9 cellular contexts compared by ENCODE assay signal in the genomic region with DNA sequence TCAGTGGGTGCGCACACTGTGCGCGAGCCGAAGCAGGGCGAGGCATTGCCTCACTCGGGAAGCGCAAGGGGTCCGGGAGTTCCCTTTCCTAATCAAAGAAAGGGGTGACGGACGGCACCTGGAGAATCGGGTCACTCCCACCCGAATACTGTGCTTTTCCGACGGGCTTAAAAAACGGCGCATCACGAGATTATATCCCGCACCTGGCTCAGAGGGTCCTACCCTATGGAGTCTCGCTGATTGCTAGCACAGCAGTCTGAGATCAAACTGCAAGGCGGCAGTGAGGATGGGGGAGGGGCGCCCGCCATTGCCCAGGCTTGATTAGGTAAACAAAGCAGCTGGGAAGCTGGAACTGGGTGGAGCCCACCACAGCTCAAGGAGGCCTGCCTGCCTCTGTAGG. TPM values are rescaled to one million over a fixed set of nuclear protein-coding genes. Genes with fewer than 3 reads are reported as not detected.
A peak's percentile ranks its signal among the peaks of the same experiment; 100 is the strongest.
DNase-seq lines count a peak whose midpoint lies in the region; ATAC-seq, FAIRE-seq and TF ChIP-seq lines count a peak whose summit lies in the region.
"Not testable (repeated sequence)": the region's sequence is repeated elsewhere in the genome, so short reads cannot be mapped to it uniquely, and the experiment has no call there.
"Had no signal": no experiment of that assay in that cellular context is flagged by ENCODE, and none has a peak within 500 bp of the region (broad histone marks: within the 10 kb centered on the region; RNA-seq: fewer than 3 reads in every experiment).

No MANE protein-coding gene starts in this region.

- POLR2A ChIA-PET in K562 (lab: Yijun Ruan, JAX) = not testable (repeated sequence)

- H3K36me3 ChIP-seq in ES-I3 (ENCODE audit: insufficient read depth, low read length); K562 (ENCODE audit: control insufficient read depth, insufficient read depth, low read length); iPS-18a (ENCODE audit: control insufficient read depth, low read depth, low read length); smooth muscle cell (ENCODE audit: low read depth): not testable (repeated sequence)

- H3K9ac ChIP-seq in ES-I3 (ENCODE audit: low read depth, low read length) (peak overlapping the region; percentile 64), iPS-18a (ENCODE audit: low read length) (peak overlapping the region; percentile 66), smooth muscle cell (ENCODE audit: low read depth) (peak overlapping the region; percentile 85)
- not testable (repeated sequence) for H3K9ac ChIP-seq in K562 (ENCODE audit: insufficient read depth in 1 of 2, low read depth in 2 of 2, low read length in 2 of 2)

- H3K4me3 Mint-ChIP-seq in nephron progenitor cell = peak overlapping the region; percentile 96

- not testable (repeated sequence) for H4K20me1 ChIP-seq in K562 (replicated peaks; ENCODE audit: control insufficient read depth, insufficient read depth, low read length); smooth muscle cell (ENCODE audit: low read depth)

- TF ChIP-seq RAD21 in K562 (CRISPR knock-in tag; conservative IDR thresholded peaks at IDR 0.05 in 1 of 2, IDR thresholded peaks at IDR 0.05 in 1 of 2) = not testable (repeated sequence)

- not testable (repeated sequence) for H3F3A ChIP-seq in smooth muscle cell (ENCODE audit: low read depth)

- not testable (repeated sequence) for H2AFZ ChIP-seq in K562 (ENCODE audit: low read depth, low read length)
- peak overlapping the region; percentile 80 for H2AFZ ChIP-seq in smooth muscle cell (ENCODE audit: low read depth)

- not testable (repeated sequence) for H3K9me1 ChIP-seq in K562 (ENCODE audit: control insufficient read depth, insufficient read depth, low read length)

- CTCF ChIA-PET in K562 (lab: Yijun Ruan, JAX; ENCODE audit: low intra/inter-chr PET ratio) = not testable (repeated sequence)

- not testable (repeated sequence) for H3K9me3 ChIP-seq in ES-I3 (ENCODE audit: control insufficient read depth, insufficient read depth, low read length); K562 (replicated peaks; ENCODE audit: control insufficient read depth, insufficient read depth, low read depth, low read length); iPS-18a (ENCODE audit: control insufficient read depth, low read depth, low read length); smooth muscle cell (replicated peaks; ENCODE audit: low read depth)

- H3K4me3 ChIP-seq in K562 = not testable (repeated sequence)
- peak overlapping the region; percentile 59 for H3K4me3 ChIP-seq in fibroblast of villous mesenchyme (ENCODE audit: low read depth, low read length)
- H3K4me3 ChIP-seq in iPS-18a (ENCODE audit: low read length) = peak overlapping the region; percentile 70
- peak overlapping the region; percentile 91 for H3K4me3 ChIP-seq in smooth muscle cell

- not testable (repeated sequence) for TF ChIP-seq EP300 in K562 (IDR thresholded peaks at IDR 0.05; ENCODE audit: low read length)

- not testable (repeated sequence) for ATAC-seq in K562

- not testable (repeated sequence) for H3K27ac ChIP-seq in K562 (ENCODE audit: extremely low read depth, low read depth, low read length); iPS-18a (ENCODE audit: low read length)
- peak overlapping the region; percentile 71 for H3K27ac ChIP-seq in smooth muscle cell (ENCODE audit: low read depth)

- not testable (repeated sequence) for H3K27me3 ChIP-seq in K562 (ENCODE audit: control insufficient read depth in 2 of 2, insufficient read depth in 2 of 2, low read length in 2 of 2); iPS-18a (ENCODE audit: control insufficient read depth, insufficient read depth, low read length); smooth muscle cell (ENCODE audit: low read depth)

- peaks cover 33% of the 10 kb centered on the region for H3K4me1 ChIP-seq in ES-I3 (ENCODE audit: insufficient read depth, low read length)
- not testable (repeated sequence) for H3K4me1 ChIP-seq in K562 (replicated peaks in 1 of 2; ENCODE audit: control insufficient read depth in 2 of 2, insufficient read depth in 2 of 2, low read length in 2 of 2)
- peaks cover 28% of the 10 kb centered on the region for H3K4me1 ChIP-seq in iPS-18a (ENCODE audit: control insufficient read depth, low read depth, low read length)
- peaks cover 16% of the 10 kb centered on the region for H3K4me1 ChIP-seq in smooth muscle cell (ENCODE audit: low read depth)

- peak; percentile 19 for DNase-seq in NCI-H1105 treated with DMSO at 0.1 percent for 48 hours (lab: John Stamatoyannopoulos, UW)
- peak; percentile 78 for DNase-seq in NCI-H69 (lab: John Stamatoyannopoulos, UW)
- not testable (repeated sequence) for DNase-seq in K562 (ENCODE audit: extremely low read depth in 1 of 4, low spot score in 3 of 4); fibroblast of villous mesenchyme (ENCODE audit: low read depth); smooth muscle cell (lab: John Stamatoyannopoulos, UW; ENCODE audit: unreplicated experiment)
- DNase-seq in nephron progenitor cell = peak; percentile 70

- TF ChIP-seq POLR2A in K562 (conservative IDR thresholded peaks at IDR 0.05) = not testable (repeated sequence)

- in situ Hi-C loops in K562 (cut with MboI) = not testable (repeated sequence)

- BruUV-seq in K562 (replicated peaks; lab: Mats Ljungman, UMichigan) = not testable (repeated sequence)

- intact Hi-C loops in K562 (cut with micrococcal nuclease) = not testable (repeated sequence)

- peak overlapping the region; percentile 98 for H3K27ac Mint-ChIP-seq in nephron progenitor cell

- not testable (repeated sequence) for H3K4me2 ChIP-seq in K562 (ENCODE audit: insufficient read depth, low read length)
- peak overlapping the region; percentile 87 for H3K4me2 ChIP-seq in smooth muscle cell

- not testable (repeated sequence) for H3K27me3 Mint-ChIP-seq in nephron progenitor cell (ENCODE audit: low read depth, poor library complexity)

- H3K36me3 Mint-ChIP-seq in nephron progenitor cell (ENCODE audit: low read depth) = not testable (repeated sequence)

- not testable (repeated sequence) for FAIRE-seq in K562 (lab: Jason Lieb, UNC)

- H3K79me2 ChIP-seq in K562 (ENCODE audit: control insufficient read depth, insufficient read depth, low read length) = not testable (repeated sequence)
- peaks cover 11% of the 10 kb centered on the region for H3K79me2 ChIP-seq in smooth muscle cell (ENCODE audit: low read depth)

- not testable (repeated sequence) for TF ChIP-seq CTCF in K562 (IDR thresholded peaks at IDR 0.05 in 2 of 3, conservative IDR thresholded peaks at IDR 0.05 in 1 of 3; ENCODE audit: insufficient read depth in 2 of 3, low read depth in 1 of 3, low read length in 3 of 3); fibroblast of villous mesenchyme (IDR thresholded peaks at IDR 0.05; ENCODE audit: insufficient read depth, low read depth, low read length); nephron progenitor cell (IDR thresholded peaks at IDR 0.05); smooth muscle cell (IDR thresholded peaks at IDR 0.05; ENCODE audit: borderline replicate concordance, insufficient read depth, poor library complexity, severe bottlenecking)

- peaks cover 46% of the 10 kb centered on the region for H3K4me1 Mint-ChIP-seq in nephron progenitor cell

- not testable (repeated sequence) for H3K9me3 Mint-ChIP-seq in nephron progenitor cell

- under 1% methylated on average over 16 of the region's 22 CpGs for WGBS in K562 (ENCODE audit: insufficient coverage, low coverage, missing lambda C conversion rate)
- WGBS in smooth muscle cell (ENCODE audit: low lambda C conversion rate) = 5% methylated on average over 22 of the region's 22 CpGs

TF ChIP-seq in K562, 482 proteins besides CTCF, POLR2A, EP300 and RAD21:
- TF ChIP-seq, protein P1, sequence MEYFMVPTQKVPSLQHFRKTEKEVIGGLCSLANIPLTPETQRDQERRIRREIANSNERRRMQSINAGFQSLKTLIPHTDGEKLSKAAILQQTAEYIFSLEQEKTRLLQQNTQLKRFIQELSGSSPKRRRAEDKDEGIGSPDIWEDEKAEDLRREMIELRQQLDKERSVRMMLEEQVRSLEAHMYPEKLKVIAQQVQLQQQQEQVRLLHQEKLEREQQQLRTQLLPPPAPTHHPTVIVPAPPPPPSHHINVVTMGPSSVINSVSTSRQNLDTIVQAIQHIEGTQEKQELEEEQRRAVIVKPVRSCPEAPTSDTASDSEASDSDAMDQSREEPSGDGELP (CRISPR knock-in tag; IDR thresholded peaks at IDR 0.05; ENCODE audit: borderline replicate concordance) = peak; percentile 59; the same call in 1 of the 2 replicates
- TF ChIP-seq FOXA3 (CRISPR knock-in tag; conservative IDR thresholded peaks at IDR 0.05 in 1 of 2, IDR thresholded peaks at IDR 0.05 in 1 of 2) = 0 out of 4 replicates have a peak, but pooled peaks of 1 of the 2 experiments have one; percentile 57
- TF ChIP-seq PHF8 (IDR thresholded peaks at IDR 0.05; ENCODE audit: borderline replicate concordance, low read length) = peak; percentile 23; the same call in 1 of the 2 replicates

RNA-seq across cellular contexts. Expression of a gene that starts 44.2 kb away (rescaled TPM):
- 6.0 and 7.6 TPM in 2 replicates for total RNA-seq in K562 (2011; cell fraction: chromatin; rRNA removed; ENCODE audit: low replicate concordance)
- 1.0 and 2.5 TPM in 2 replicates for total RNA-seq in K562 (2011; cell fraction: nucleolus; rRNA removed)
- total RNA-seq in K562 (2011; cell fraction: nucleoplasm; rRNA removed) = 3.1 and 4.8 TPM in 2 replicates
- total RNA-seq in K562 (2014; rRNA removed) (0.50 and 1.3 TPM in 2 replicates), K562 (2014; rRNA removed; fragmentation: Illumina TruSeq; extraction: Trizol) (1.5 and 1.7 TPM in 2 replicates), K562 (2015; rRNA removed; fragmentation: Illumina TruSeq; extraction: Trizol) (3.0 and 3.1 TPM in 2 replicates), K562 (2021) (1.4 and 1.5 TPM in 2 replicates), fibroblast of villous mesenchyme (37.4 and 47.1 TPM in 2 replicates), smooth muscle cell (31.3 and 34.6 TPM in 2 replicates)
- polyA plus RNA-seq in K562 (2011; rRNA removed) (1.2 and 1.6 TPM in 2 replicates), K562 (2014; fragmentation: Illumina TruSeq; extraction: Trizol) (0.84 and 0.86 TPM in 2 replicates), K562 (2014; fragmentation: Nextera tagmentation; extraction: Ambion mirVana) (under 1 TPM; 0.36 to 0.37 TPM), K562 (2014; rRNA removed) (0.53 and 1.1 TPM in 2 replicates), smooth muscle cell (8.3 and 12.0 TPM in 2 replicates)
- polyA plus RNA-seq in K562 (2011; cell fraction: cytosol; rRNA removed) = 0.31 and 0.49 TPM in 2 replicates
- polyA plus RNA-seq in K562 (2011; cell fraction: nucleus; rRNA removed) = 1.3 and 1.9 TPM in 2 replicates
- polyA plus RNA-seq in K562 (2012) = 1.2 and 1.6 TPM in 2 replicates
- polyA minus RNA-seq in K562 (2011; rRNA and poly(A)+ RNA removed) = 5.8 and 6.2 TPM in 2 replicates
- 2.5 and 3.0 TPM in 2 replicates for polyA minus RNA-seq in K562 (2011; cell fraction: cytosol; rRNA and poly(A)+ RNA removed)
- polyA minus RNA-seq in K562 (2011; cell fraction: nucleus; rRNA and poly(A)+ RNA removed) = 3.6 and 8.6 TPM in 2 replicates
- total RNA-seq: CD4-positive, CD25-positive, alpha-beta regulatory T cell had no signal
- polyA plus RNA-seq: CD4-positive, CD25-positive, alpha-beta regulatory T cell had no signal
